ENCODE assay signal across 10 cellular contexts in the genomic region with DNA sequence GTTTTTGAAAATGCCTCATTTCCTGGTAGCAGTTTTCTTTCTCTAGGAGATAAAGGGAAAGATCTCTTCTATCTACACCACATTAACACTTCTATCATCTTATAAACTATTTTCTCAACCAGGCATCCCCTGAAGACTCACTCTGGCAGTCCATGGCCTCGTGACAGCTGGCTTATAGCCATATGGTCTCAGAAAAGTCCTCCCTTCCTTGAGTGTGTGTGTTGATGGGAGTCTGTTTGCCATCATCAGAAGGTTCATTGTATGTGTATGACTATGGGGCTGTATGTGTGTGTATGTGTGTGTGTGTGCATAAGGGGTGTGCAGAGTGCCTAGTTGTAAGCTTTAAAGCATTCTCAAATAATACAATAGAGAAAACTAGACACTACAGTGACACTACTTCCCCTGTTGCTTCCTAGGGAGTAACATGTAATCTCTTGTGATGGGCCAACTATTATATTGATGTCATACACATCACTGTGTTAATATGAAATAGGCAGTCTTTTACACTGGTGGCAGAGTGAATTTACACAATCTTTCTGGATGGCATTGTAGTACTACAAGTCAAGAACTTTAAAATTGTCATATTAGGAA.
DNase-seq lines count a peak whose midpoint lies in the region; ATAC-seq and TF ChIP-seq lines count a peak whose summit lies in the region.
"Had no signal": no experiment of that assay in that cellular context is flagged by ENCODE, and none has a peak within 500 bp of the region (broad histone marks: within the 10 kb centered on the region; RNA-seq: fewer than 3 reads in every experiment).

No MANE protein-coding gene starts in this region.

- no peaks in the 10 kb centered on the region for H3K36me3 ChIP-seq in GM23248 (ENCODE audit: low read depth)
- no peaks in the 10 kb centered on the region for H3K36me3 ChIP-seq in adipocyte (ENCODE audit: control insufficient read depth, insufficient read depth, low read length, severe bottlenecking)
- no peaks in the 10 kb centered on the region for H3K36me3 ChIP-seq in sigmoid colon

- intact Hi-C loops in Right ventricle myocardium superior (cut with DNase I) (no loop called here), sigmoid colon (cut with DNase I) (no loop called here)

- H3K4me1 ChIP-seq in GM23248 (ENCODE audit: insufficient read depth), result peaks cover 17% of the 10 kb centered on the region
- H3K4me1 ChIP-seq in adipocyte (ENCODE audit: control insufficient read depth, insufficient read depth, low read length), result peaks cover 16% of the 10 kb centered on the region
- peaks cover 0 to 13% (median 6%) of the 10 kb centered on the region in 4 donors for H3K4me1 ChIP-seq in sigmoid colon

- H3K4me3 ChIP-seq in GM23248 (peak overlapping the region; percentile 41), adipocyte (ENCODE audit: low read length) (peak overlapping the region; percentile 73), skin epidermis (no peak overlapping the region), sigmoid colon (no peak overlapping the region)

- WGBS in GM23248 (ENCODE audit: low coverage in 1 of 2, low lambda C conversion rate in 2 of 2, missing lambda C conversion rate in 2 of 2), 2 experiments, result 0% methylated on average over 1 of the region's 1 CpG
- WGBS in sigmoid colon, 2 donors, result 35 to 65% methylated on average over 1 of the region's 1 CpG

- TF ChIP-seq POLR2A in sigmoid colon (IDR thresholded peaks at IDR 0.05), result no peak

- peaks cover 17% of the 10 kb centered on the region for H3F3A ChIP-seq in GM23248 (ENCODE audit: insufficient read depth)

- H3K27me3 ChIP-seq in GM23248 (replicated peaks; ENCODE audit: insufficient read depth), result no peaks in the 10 kb centered on the region
- H3K27me3 ChIP-seq in adipocyte (replicated peaks; ENCODE audit: control insufficient read depth, insufficient read depth, low read length), result no peaks in the 10 kb centered on the region
- H3K27me3 ChIP-seq in sigmoid colon, result no peaks in the 10 kb centered on the region

- peak overlapping the region; percentile 70 for H3K9ac ChIP-seq in GM23248
- H3K9ac ChIP-seq in adipocyte (ENCODE audit: low read length), result peak overlapping the region; percentile 85

- TF ChIP-seq CTCF in sigmoid colon (IDR thresholded peaks at IDR 0.05), result no peak

- H3K9me3 ChIP-seq in GM23248 (ENCODE audit: low read depth) (no peaks in the 10 kb centered on the region), adipocyte (ENCODE audit: control insufficient read depth, low read length) (no peaks in the 10 kb centered on the region), sigmoid colon (no peaks in the 10 kb centered on the region)

- H3K27ac ChIP-seq in GM23248 (peak overlapping the region; percentile 91), skin epidermis (peak overlapping the region in 16 of 21 experiments; percentile 1 to 85 (median 60)), sigmoid colon (peak overlapping the region in 1 of 4 donors; percentile 53)

- peak overlapping the region; percentile 64 for H3K4me2 ChIP-seq in GM23248 (ENCODE audit: unreplicated experiment)

- no peaks in the 10 kb centered on the region for H4K20me1 ChIP-seq in GM23248 (ENCODE audit: insufficient read depth)

- no peaks in the 10 kb centered on the region for H3K79me2 ChIP-seq in GM23248 (ENCODE audit: insufficient read depth)

- TF ChIP-seq EP300 in sigmoid colon (IDR thresholded peaks at IDR 0.05), result no peak

- peak; percentile 32 for ATAC-seq in Right ventricle myocardium superior (ENCODE audit: poor library complexity)

- DNase-seq in GM23248 (no peak), adipocyte (ENCODE audit: low read depth) (peak; percentile 52), Right ventricle myocardium superior (peak; percentile 43), NCI-H2196 (lab: John Stamatoyannopoulos, UW; ENCODE audit: unreplicated experiment) (no peak), NCI-H1436 (lab: John Stamatoyannopoulos, UW) (no peak), DMS153 treated with DMSO at 0.1 percent for 48 hours (lab: John Stamatoyannopoulos, UW; ENCODE audit: unreplicated experiment) (no peak), sigmoid colon (no peak)
- DNase-seq: DND-41, NCI-H187 treated with DMSO at 0.1 percent for 48 hours had no signal

- no peaks in the 10 kb centered on the region for H3K9me2 ChIP-seq in GM23248 (ENCODE audit: insufficient read depth)

- H2AFZ ChIP-seq in GM23248, result peak overlapping the region; percentile 58

- in situ Hi-C loops in GM23248 (cut with MboI), result no loop called here

Comparison
In these comparisons a context has a peak if more than half of its experiments do, and no peak if none do; other contexts are left out.
1. DNase-seq: peak in adipocyte (single experiment) and Right ventricle myocardium superior (single experiment); none in GM23248 (single experiment), NCI-H2196 (single experiment), NCI-H1436 (single experiment), DMS153 treated with DMSO at 0.1 percent for 48 hours (single experiment) and sigmoid colon (single experiment).
2. H3K4me3 ChIP-seq: peak in GM23248 (single experiment) and adipocyte (single experiment); none in skin epidermis (0 of 7) and sigmoid colon (0 of 4).